ENCODE assay signal across 24 cellular contexts in the genomic region with DNA sequence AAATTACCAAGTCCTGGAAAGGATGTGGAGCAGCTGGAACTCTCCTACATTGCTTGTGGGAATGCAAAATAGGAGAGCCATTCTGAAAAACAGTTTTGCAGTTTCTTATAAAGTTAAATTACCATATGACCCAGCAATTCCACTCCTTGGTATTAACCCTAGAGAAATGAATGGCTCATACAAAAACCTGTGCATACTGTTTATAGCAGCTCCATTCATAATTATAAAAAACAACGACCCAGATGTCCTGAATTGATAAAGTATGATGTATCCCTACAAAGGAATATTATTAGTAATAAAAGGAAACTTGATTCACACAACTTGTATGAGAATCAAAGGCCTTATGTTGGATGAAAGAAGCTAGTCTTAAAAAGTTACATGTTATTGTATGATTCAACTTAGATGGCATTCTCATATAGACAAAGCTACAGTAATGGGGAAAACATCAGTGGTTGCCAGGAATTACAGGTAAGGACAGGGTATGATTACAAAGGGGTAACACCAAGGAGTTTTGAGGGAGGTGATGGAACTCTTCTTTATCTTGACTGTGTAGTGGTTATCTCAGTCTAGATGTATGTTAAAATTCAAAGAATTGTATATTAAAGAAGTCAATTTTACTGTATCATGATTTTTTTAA.
"Had no signal": no experiment of that assay in that cellular context is flagged by ENCODE, and none has a peak within 500 bp of the region (broad histone marks: within the 10 kb centered on the region; RNA-seq: fewer than 3 reads in every experiment).

No MANE protein-coding gene starts in this region.

- H3K27me3 Mint-ChIP-seq: dendritic cell treated with granulocyte-macrophage colony-stimulating factor and Interleukin-4, amounts not matched to agents 40 ng/mL and 50 ng/mL, for 4 days; effector memory CD8-positive, alpha-beta T cell had no signal

- H3K27ac ChIP-seq: epithelial cell of prostate, esophagus squamous epithelium, gastrocnemius medialis, heart right ventricle, left lung, lower lobe of right lung had no signal

- H3K4me3 ChIP-seq: esophagus squamous epithelium, gastrocnemius medialis, heart right ventricle, left lung, lower lobe of right lung, mucosa of descending colon had no signal

- H3K4me3 Mint-ChIP-seq: dendritic cell treated with granulocyte-macrophage colony-stimulating factor and Interleukin-4, amounts not matched to agents 40 ng/mL and 50 ng/mL, for 4 days; effector memory CD8-positive, alpha-beta T cell; endodermal cell; mesothelial cell of epicardium; naive thymus-derived CD8-positive, alpha-beta T cell had no signal

- ATAC-seq: effector memory CD8-positive, alpha-beta T cell; esophagus mucosa; gastrocnemius medialis; heart right ventricle; left cardiac atrium; left lung; left ventricle myocardium superior; lower lobe of right lung; mucosa of descending colon; naive thymus-derived CD8-positive, alpha-beta T cell had no signal

- H3K27ac Mint-ChIP-seq: dendritic cell treated with granulocyte-macrophage colony-stimulating factor and Interleukin-4, amounts not matched to agents 40 ng/mL and 50 ng/mL, for 4 days; effector memory CD8-positive, alpha-beta T cell; endodermal cell; mesothelial cell of epicardium; naive thymus-derived CD8-positive, alpha-beta T cell had no signal

- H3K4me1 Mint-ChIP-seq: endodermal cell; naive B cell; naive thymus-derived CD8-positive, alpha-beta T cell had no signal

- H3K27me3 ChIP-seq: esophagus squamous epithelium, gastrocnemius medialis, heart right ventricle, left lung had no signal

- DNase-seq: effector CD8-positive, alpha-beta T cell; effector memory CD8-positive, alpha-beta T cell; endodermal cell; erythroblast; esophagus squamous epithelium; foreskin fibroblast; foreskin melanocyte; gastrocnemius medialis; glutamatergic neuron; head of caudate nucleus; heart right ventricle; hippocampal formation; left cardiac atrium; left lung; left ventricle myocardium superior; lower lobe of right lung; mesenchymal stem cell; mucosa of descending colon; naive B cell; naive thymus-derived CD8-positive, alpha-beta T cell had no signal

- H3K9me3 Mint-ChIP-seq: dendritic cell treated with granulocyte-macrophage colony-stimulating factor and Interleukin-4, amounts not matched to agents 40 ng/mL and 50 ng/mL, for 4 days; effector memory CD8-positive, alpha-beta T cell had no signal

- H3K36me3 ChIP-seq: esophagus squamous epithelium, gastrocnemius medialis, left lung, lower lobe of right lung had no signal

- H3K9me3 ChIP-seq: esophagus squamous epithelium, left lung, lower lobe of right lung, mucosa of descending colon had no signal

- H3K4me1 ChIP-seq: gastrocnemius medialis, lower lobe of right lung had no signal
